In the genomic region with DNA sequence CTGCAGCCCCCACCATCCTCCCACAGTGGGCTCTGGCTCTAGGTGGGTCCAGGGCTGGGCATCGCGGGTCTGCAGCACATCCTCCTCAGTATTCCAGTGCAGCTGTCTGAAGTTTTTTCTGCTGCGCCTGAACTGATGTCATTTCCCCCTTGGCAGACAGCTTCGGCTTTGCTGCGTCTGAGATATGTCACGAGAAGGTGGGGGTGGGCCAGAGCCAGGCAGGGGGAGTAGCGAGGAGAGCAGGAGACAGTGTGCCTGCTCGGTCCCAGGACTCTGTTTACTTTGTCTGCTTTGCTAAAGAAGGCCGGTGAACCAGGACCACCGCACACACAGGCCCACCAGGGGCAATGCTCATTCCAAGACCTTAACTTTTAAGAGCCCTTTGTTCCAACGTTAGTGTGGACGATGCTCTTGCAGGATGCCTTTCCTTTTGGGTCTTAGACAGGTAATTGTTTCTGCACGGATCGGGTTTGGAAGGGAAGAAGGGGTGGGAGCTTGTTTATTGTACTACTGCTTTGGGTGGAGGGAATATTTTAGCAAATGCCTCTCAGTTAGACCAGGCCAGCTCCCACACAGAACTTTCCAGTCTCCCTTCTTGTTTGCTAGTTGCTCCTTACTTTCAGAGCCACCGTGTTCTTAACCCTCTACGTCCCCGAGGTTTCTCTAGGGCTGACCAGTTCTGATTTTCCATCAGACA, we compare ENCODE assay signal across 8 cellular contexts. TPM values are rescaled to one million over a fixed set of nuclear protein-coding genes. Genes with fewer than 3 reads are reported as not detected.
DNase-seq lines count a peak whose midpoint lies in the region; FAIRE-seq and TF ChIP-seq lines count a peak whose summit lies in the region.

No MANE protein-coding gene starts in this region.

- H3K27me3 Mint-ChIP-seq in activated naive CD4-positive, alpha-beta T cell treated with anti-CD3 and anti-CD28 coated beads, Interleukin-2, amount 10 ng/mL, durations not matched to agents 7 days and 5 days = no peaks in the 10 kb centered on the region
- H3K27me3 Mint-ChIP-seq in glutamatergic neuron (ENCODE audit: unreplicated experiment) = peaks cover 6% of the 10 kb centered on the region

- peaks cover 36% of the 10 kb centered on the region for H3K4me1 Mint-ChIP-seq in activated naive CD4-positive, alpha-beta T cell treated with anti-CD3 and anti-CD28 coated beads, Interleukin-2, amount 10 ng/mL, durations not matched to agents 7 days and 5 days
- H3K4me1 Mint-ChIP-seq in glutamatergic neuron (ENCODE audit: low read depth, unreplicated experiment) = peaks cover 18% of the 10 kb centered on the region

- H3K36me3 Mint-ChIP-seq in activated naive CD4-positive, alpha-beta T cell treated with anti-CD3 and anti-CD28 coated beads, Interleukin-2, amount 10 ng/mL, durations not matched to agents 7 days and 5 days = peaks cover 8% of the 10 kb centered on the region
- no peaks in the 10 kb centered on the region for H3K36me3 Mint-ChIP-seq in glutamatergic neuron (ENCODE audit: unreplicated experiment)

- no peak overlapping the region for H3K27ac Mint-ChIP-seq in activated naive CD4-positive, alpha-beta T cell treated with anti-CD3 and anti-CD28 coated beads, Interleukin-2, amount 10 ng/mL, durations not matched to agents 7 days and 5 days
- no peak overlapping the region for H3K27ac Mint-ChIP-seq in glutamatergic neuron (ENCODE audit: unreplicated experiment)

- H3K9me3 Mint-ChIP-seq in activated naive CD4-positive, alpha-beta T cell treated with anti-CD3 and anti-CD28 coated beads, Interleukin-2, amount 10 ng/mL, durations not matched to agents 7 days and 5 days = no peaks in the 10 kb centered on the region
- peaks cover 6% of the 10 kb centered on the region for H3K9me3 Mint-ChIP-seq in glutamatergic neuron (ENCODE audit: unreplicated experiment)

- no peak overlapping the region for H3K4me3 ChIP-seq in neutrophil (ENCODE audit: low read depth in 1 of 2, low read length in 1 of 2)

- FAIRE-seq in D721Med (lab: Jason Lieb, UNC) = no peak

- H3K27me3 ChIP-seq in neutrophil = no peaks in the 10 kb centered on the region

- H3K4me1 ChIP-seq in neutrophil (ENCODE audit: control insufficient read depth in 1 of 2, insufficient read depth in 1 of 2, low read depth in 1 of 2, low read length in 1 of 2) = peaks cover 28 to 31% of the 10 kb centered on the region in 2 experiments

- CTCF ChIA-PET in activated naive CD4-positive, alpha-beta T cell treated with anti-CD3 and anti-CD28 coated beads, Interleukin-2, amount 10 ng/mL, durations not matched to agents 7 days and 5 days (lab: Charles Lee) = interaction anchor here (1.1 to 4.7 kb wide), 3 partner anchors 12 to 23 kb away, joined by 3 to 27 read pairs (median 3); no protein-coding TSS in a partner anchor
- CTCF ChIA-PET in GM10248 (lab: Yijun Ruan, JAX) = interaction anchor here (1.2 to 2.7 kb wide), 4 partner anchors 11 to 68 kb away, joined by 4 to 7 read pairs (median 6); no protein-coding TSS in a partner anchor

- H3K4me3 Mint-ChIP-seq in activated naive CD4-positive, alpha-beta T cell treated with anti-CD3 and anti-CD28 coated beads, Interleukin-2, amount 10 ng/mL, durations not matched to agents 7 days and 5 days = no peak overlapping the region
- H3K4me3 Mint-ChIP-seq in glutamatergic neuron (ENCODE audit: unreplicated experiment) = peak overlapping the region; percentile 3

- POLR2A ChIA-PET in GM10248 (lab: Yijun Ruan, JAX) = no interaction called here

- peaks cover 19% of the 10 kb centered on the region for H3K36me3 ChIP-seq in neutrophil

- peak overlapping the region; percentile 34 for H3K27ac ChIP-seq in neutrophil

- no peaks in the 10 kb centered on the region for H3K9me3 ChIP-seq in neutrophil

- TF ChIP-seq CTCF in glutamatergic neuron (IDR thresholded peaks at IDR 0.05; ENCODE audit: partially characterized antibody, unreplicated experiment) (no peak), neutrophil (IDR thresholded peaks at IDR 0.05) (no peak), GM10248 (IDR thresholded peaks at IDR 0.05; ENCODE audit: control extremely low read depth, extremely low read depth, low read depth, missing control alignments) (no peak), D721Med (IDR thresholded peaks at IDR 0.05; ENCODE audit: insufficient read depth, missing control alignments) (no peak)

- DNase-seq in HUDEP-2 (lab: John Stamatoyannopoulos, UW; ENCODE audit: unreplicated experiment in 76 of 76) (peak in 51 of 76 experiments; percentile 14 to 67 (median 38)), glutamatergic neuron (no peak), cerebellar nuclear complex (lab: John Stamatoyannopoulos, UW) (no peak), NCI-H1092 (lab: John Stamatoyannopoulos, UW) (no peak), GM10248 (ENCODE audit: extremely low spot score) (no peak), D721Med (ENCODE audit: insufficient read length, low spot score) (no peak)
- peak; percentile 34 for DNase-seq in activated naive CD4-positive, alpha-beta T cell treated with anti-CD3 and anti-CD28 coated beads, Interleukin-2, amount 10 ng/mL, durations not matched to agents 7 days and 5 days

RNA-seq across cellular contexts. Expression of a gene that starts 32.4 kb away (rescaled TPM):
- total RNA-seq in glutamatergic neuron (ENCODE audit: unreplicated experiment) = 29.6 TPM

Comparison
In these comparisons a context has a peak if more than half of its experiments do, and no peak if none do; other contexts are left out.
1. DNase-seq: peak in HUDEP-2 (51 of 76) and activated naive CD4-positive, alpha-beta T cell treated with anti-CD3 and anti-CD28 coated beads, Interleukin-2, amount 10 ng/mL, durations not matched to agents 7 days and 5 days (single experiment); none in glutamatergic neuron (single experiment), cerebellar nuclear complex (0 of 2), NCI-H1092 (single experiment), GM10248 (single experiment) and D721Med (single experiment).